ENCODE assay signal across 33 cellular contexts in the genomic region with DNA sequence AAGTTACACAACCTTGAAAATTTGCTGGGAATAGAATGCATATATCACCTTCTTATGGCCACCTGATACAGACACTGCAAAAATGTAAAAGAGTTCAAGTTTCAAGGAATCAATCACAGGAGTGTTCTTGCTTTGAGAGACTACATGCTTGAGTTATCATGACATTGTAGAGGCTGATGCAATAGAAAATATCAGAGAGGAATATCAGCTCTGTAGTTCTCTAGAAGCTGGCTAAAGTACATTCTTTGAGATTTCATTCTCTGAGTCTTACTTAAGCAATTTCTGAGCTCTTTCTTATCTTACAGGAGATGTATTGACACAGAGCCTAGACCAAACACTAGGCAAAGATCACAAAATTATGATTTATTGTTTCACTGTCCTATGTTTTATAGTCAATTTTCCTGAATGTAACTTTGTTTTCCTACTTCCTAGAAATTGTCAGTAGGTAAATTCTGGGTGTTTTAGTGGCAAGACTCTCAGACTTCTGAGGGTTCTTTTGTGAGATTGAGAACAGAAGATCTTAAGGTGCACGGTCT.
DNase-seq lines count a peak whose midpoint lies in the region; ATAC-seq and TF ChIP-seq lines count a peak whose summit lies in the region.
"Had no signal": no experiment of that assay in that cellular context is flagged by ENCODE, and none has a peak within 500 bp of the region (broad histone marks: within the 10 kb centered on the region; RNA-seq: fewer than 3 reads in every experiment).

No MANE protein-coding gene starts in this region.

- no peaks in the 10 kb centered on the region for H3K9me2 ChIP-seq in Loucy (replicated peaks; ENCODE audit: low read depth, low read length)
- H3K9me2 ChIP-seq in hepatocyte (replicated peaks; ENCODE audit: insufficient read depth), result no peaks in the 10 kb centered on the region

- no peak overlapping the region for H3K27ac Mint-ChIP-seq in neural progenitor cell
- H3K27ac Mint-ChIP-seq: activated naive CD8-positive, alpha-beta T cell treated with anti-CD3 and anti-CD28 coated beads, Interleukin-2, amount 10 ng/mL, durations not matched to agents 7 days and 5 days; HFFc6; progenitor cell of endocrine pancreas; stimulated activated naive CD8-positive, alpha-beta T cell treated with anti-CD3 and anti-CD28 coated beads, Interleukin-15, amount 100 ng/mL, for 72 hours; T-helper 1 cell treated with Interleukin-12 subunit alpha and Interleukin-12 subunit beta and Interleukin-4 antibody, amounts not matched to agents 30 μg/mL and 1 μg/mL, for 36 hours had no signal

- H3K9ac ChIP-seq in Loucy (ENCODE audit: low read depth, low read length, poor library complexity, severe bottlenecking) (no peak overlapping the region), neural progenitor cell (no peak overlapping the region)

- DNase-seq in choroid plexus epithelial cell (ENCODE audit: low read depth) (peak; percentile 79), hepatocyte (ENCODE audit: low spot score) (peak; percentile 9), SJCRH30 (no peak), neural progenitor cell (ENCODE audit: low spot score) (no peak), Right ventricle myocardium superior (no peak)
- DNase-seq: activated CD4-positive, alpha-beta T cell treated with anti-CD3 and anti-CD28 coated beads, Interleukin-2, amount 50 U/mL, for 1 hour; activated CD4-positive, CD25-positive, alpha-beta regulatory T cell; activated gamma-delta T cell; activated naive CD8-positive, alpha-beta T cell treated with anti-CD3 and anti-CD28 coated beads, Interleukin-2, amount 10 ng/mL, durations not matched to agents 7 days and 5 days; activated T-cell treated with anti-CD3 and anti-CD28 coated beads, Interleukin-2, amount 50 U/mL, for 4 hours; DMS79 treated with DMSO at 0.1 percent for 48 hours; GF-D8; HFFc6; KG1; left ventricle myocardium superior; MM.1S; NCI-H1930; NCI-H2227 treated with DMSO at 0.1 percent for 48 hours; NCI-H526 treated with DMSO at 0.1 percent for 48 hours; NK-92 treated with Interleukin-12 subunit alpha and Interleukin-12 subunit beta, amount 100 ng/mL, for 24 hours; PC-9; right lobe of liver; stimulated activated CD4-positive, alpha-beta T cell treated with anti-CD3 and anti-CD28 coated beads, Interleukin-12 subunit alpha, Interleukin-12 subunit beta, amount 100 ng/mL, for 4 hours; stimulated activated CD4-positive, alpha-beta T cell treated with anti-CD3 and anti-CD28 coated beads, Interleukin-2, amount 100 ng/mL, for 48 hours; stimulated activated naive CD8-positive, alpha-beta T cell treated with anti-CD3 and anti-CD28 coated beads, Interleukin-15, amount 100 ng/mL, for 72 hours had no signal

- H3K79me2 ChIP-seq in Loucy (ENCODE audit: insufficient read depth, low read length) (no peaks in the 10 kb centered on the region), hepatocyte (no peaks in the 10 kb centered on the region), neural progenitor cell (ENCODE audit: low read depth) (no peaks in the 10 kb centered on the region)

- no peaks in the 10 kb centered on the region for H3K27me3 Mint-ChIP-seq in neural progenitor cell (ENCODE audit: insufficient read depth, low read depth)
- H3K27me3 Mint-ChIP-seq: central memory CD8-positive, alpha-beta T cell; progenitor cell of endocrine pancreas had no signal

- ATAC-seq in Right ventricle myocardium superior (ENCODE audit: poor library complexity), result no peak
- no peak for ATAC-seq in HG03342 (IDR thresholded peaks at IDR 0.05; ENCODE audit: unreplicated experiment)
- ATAC-seq: activated T-cell treated with anti-CD3 and anti-CD28 coated beads, Interleukin-2, amount 50 U/mL, for 4 hours; left ventricle myocardium superior; right lobe of liver; SK-N-SH treated with all-trans-retinoic acid at 6 μM for 48 hours; stimulated activated naive CD8-positive, alpha-beta T cell treated with anti-CD3 and anti-CD28 coated beads, Interleukin-15, amount 100 ng/mL, for 72 hours had no signal

- no peaks in the 10 kb centered on the region for H3K36me3 Mint-ChIP-seq in neural progenitor cell
- H3K36me3 Mint-ChIP-seq: activated naive CD8-positive, alpha-beta T cell treated with anti-CD3 and anti-CD28 coated beads, Interleukin-2, amount 10 ng/mL, durations not matched to agents 7 days and 5 days had no signal

- no peaks in the 10 kb centered on the region for H3K9me3 ChIP-seq in Loucy (ENCODE audit: insufficient read depth, low read depth, low read length)
- no peaks in the 10 kb centered on the region for H3K9me3 ChIP-seq in hepatocyte (ENCODE audit: low read depth)
- no peaks in the 10 kb centered on the region for H3K9me3 ChIP-seq in SJCRH30 (replicated peaks)
- no peaks in the 10 kb centered on the region for H3K9me3 ChIP-seq in neural progenitor cell (ENCODE audit: low read depth)
- H3K9me3 ChIP-seq: right lobe of liver, thoracic aorta had no signal

- no peak overlapping the region for H3K4me2 ChIP-seq in Loucy (ENCODE audit: low read depth, low read length, poor library complexity, severe bottlenecking)
- H3K4me2 ChIP-seq in hepatocyte, result no peak overlapping the region
- H3K4me2 ChIP-seq in neural progenitor cell, result no peak overlapping the region
- H3K4me2 ChIP-seq: PC-9 had no signal

- H3K9me3 Mint-ChIP-seq in neural progenitor cell, result no peaks in the 10 kb centered on the region
- H3K9me3 Mint-ChIP-seq: activated naive CD8-positive, alpha-beta T cell treated with anti-CD3 and anti-CD28 coated beads, Interleukin-2, amount 10 ng/mL, durations not matched to agents 7 days and 5 days; activated T-cell treated with anti-CD3 and anti-CD28 coated beads, Interleukin-2, amount 50 U/mL, for 4 hours; stimulated activated naive CD8-positive, alpha-beta T cell treated with anti-CD3 and anti-CD28 coated beads, Interleukin-15, amount 100 ng/mL, for 72 hours; T-helper 1 cell treated with Interleukin-12 subunit alpha and Interleukin-12 subunit beta and Interleukin-4 antibody, amounts not matched to agents 30 μg/mL and 1 μg/mL, for 36 hours had no signal

- TF ChIP-seq CTCF in Loucy (conservative IDR thresholded peaks at IDR 0.05; ENCODE audit: low read length), result no peak
- TF ChIP-seq CTCF in choroid plexus epithelial cell (conservative IDR thresholded peaks at IDR 0.05; ENCODE audit: low read depth, low read length), result no peak
- no peak for TF ChIP-seq CTCF in hepatocyte (IDR thresholded peaks at IDR 0.05; ENCODE audit: poor library complexity)
- no peak for TF ChIP-seq CTCF in neural progenitor cell (IDR thresholded peaks at IDR 0.05)

- H3K36me3 ChIP-seq in Loucy (ENCODE audit: insufficient read depth, low read length), result no peaks in the 10 kb centered on the region
- no peaks in the 10 kb centered on the region for H3K36me3 ChIP-seq in hepatocyte (replicated peaks; ENCODE audit: insufficient read depth, low read depth)
- H3K36me3 ChIP-seq in SJCRH30, result no peaks in the 10 kb centered on the region
- H3K36me3 ChIP-seq in neural progenitor cell, result no peaks in the 10 kb centered on the region
- H3K36me3 ChIP-seq: right lobe of liver, thoracic aorta had no signal

- intact Hi-C loops in Right ventricle myocardium superior (cut with DNase I), result no loop called here

- no peaks in the 10 kb centered on the region for H3K4me1 Mint-ChIP-seq in neural progenitor cell
- H3K4me1 Mint-ChIP-seq: activated naive CD8-positive, alpha-beta T cell treated with anti-CD3 and anti-CD28 coated beads, Interleukin-2, amount 10 ng/mL, durations not matched to agents 7 days and 5 days; central memory CD8-positive, alpha-beta T cell; stimulated activated naive CD8-positive, alpha-beta T cell treated with anti-CD3 and anti-CD28 coated beads, Interleukin-15, amount 100 ng/mL, for 72 hours had no signal

- H2AFZ ChIP-seq in Loucy (ENCODE audit: low read length) (0 out of 2 replicates have a peak overlapping the region, but pooled peaks have one; percentile 48), hepatocyte (no peak overlapping the region), neural progenitor cell (replicated peaks) (no peak overlapping the region)
- H2AFZ ChIP-seq: PC-9 had no signal

- H3K4me3 ChIP-seq in Loucy (ENCODE audit: low read length, poor library complexity, severe bottlenecking), result no peak overlapping the region
- H3K4me3 ChIP-seq in choroid plexus epithelial cell (ENCODE audit: low read depth, low read length), result no peak overlapping the region
- no peak overlapping the region for H3K4me3 ChIP-seq in hepatocyte
- H3K4me3 ChIP-seq in SJCRH30, result no peak overlapping the region
- H3K4me3 ChIP-seq in neural progenitor cell, result no peak overlapping the region
- H3K4me3 ChIP-seq: PC-9, right lobe of liver, thoracic aorta had no signal

- no peaks in the 10 kb centered on the region for H3K27me3 ChIP-seq in Loucy (ENCODE audit: insufficient read depth, low read length, poor library complexity, severe bottlenecking)
- H3K27me3 ChIP-seq in hepatocyte, result no peaks in the 10 kb centered on the region
- no peaks in the 10 kb centered on the region for H3K27me3 ChIP-seq in SJCRH30
- no peaks in the 10 kb centered on the region for H3K27me3 ChIP-seq in neural progenitor cell
- H3K27me3 ChIP-seq: right lobe of liver had no signal

- H3K4me1 ChIP-seq in Loucy (ENCODE audit: insufficient read depth, low read length, poor library complexity, severe bottlenecking), result no peaks in the 10 kb centered on the region
- peaks cover 5% of the 10 kb centered on the region for H3K4me1 ChIP-seq in hepatocyte (ENCODE audit: insufficient read depth)
- H3K4me1 ChIP-seq in SJCRH30, result no peaks in the 10 kb centered on the region
- no peaks in the 10 kb centered on the region for H3K4me1 ChIP-seq in neural progenitor cell
- H3K4me1 ChIP-seq: right lobe of liver had no signal

- H4K20me1 ChIP-seq in Loucy (ENCODE audit: insufficient read depth, low read length, poor library complexity, severe bottlenecking) (no peaks in the 10 kb centered on the region), hepatocyte (ENCODE audit: insufficient read depth, poor library complexity, severe bottlenecking) (no peaks in the 10 kb centered on the region), neural progenitor cell (ENCODE audit: low read depth) (no peaks in the 10 kb centered on the region)

- no peaks in the 10 kb centered on the region for H3F3A ChIP-seq in Loucy (ENCODE audit: low read depth)
- no peaks in the 10 kb centered on the region for H3F3A ChIP-seq in neural progenitor cell (ENCODE audit: low read depth)

- peak overlapping the region; percentile 35 for H3K27ac ChIP-seq in hepatocyte
- no peak overlapping the region for H3K27ac ChIP-seq in SJCRH30
- H3K27ac ChIP-seq in neural progenitor cell, result no peak overlapping the region
- H3K27ac ChIP-seq: C4-2B, PC-9, right lobe of liver, thoracic aorta had no signal

- 88% methylated on average over 1 of the region's 1 CpG for WGBS in hepatocyte (ENCODE audit: low lambda C conversion rate, missing lambda C conversion rate)

- no peak overlapping the region for H3K4me3 Mint-ChIP-seq in neural progenitor cell
- H3K4me3 Mint-ChIP-seq: activated naive CD8-positive, alpha-beta T cell treated with anti-CD3 and anti-CD28 coated beads, Interleukin-2, amount 10 ng/mL, durations not matched to agents 7 days and 5 days; activated T-cell treated with anti-CD3 and anti-CD28 coated beads, Interleukin-2, amount 50 U/mL, for 4 hours; central memory CD8-positive, alpha-beta T cell; HFFc6; stimulated activated naive CD8-positive, alpha-beta T cell treated with anti-CD3 and anti-CD28 coated beads, Interleukin-15, amount 100 ng/mL, for 72 hours; T-helper 1 cell treated with Interleukin-12 subunit alpha and Interleukin-12 subunit beta and Interleukin-4 antibody, amounts not matched to agents 30 μg/mL and 1 μg/mL, for 36 hours had no signal

Comparison
In these comparisons a context has a peak if more than half of its experiments do, and no peak if none do; other contexts are left out.
1. DNase-seq: peak in choroid plexus epithelial cell (single experiment) and hepatocyte (single experiment); none in SJCRH30 (0 of 2), neural progenitor cell (single experiment) and Right ventricle myocardium superior (single experiment).